In genomic region chr4:108094923-108095482, GRCh38 we compare ENCODE assay signal across 21 cellular contexts.
DNase-seq lines count a peak whose midpoint lies in the region; ATAC-seq and TF ChIP-seq lines count a peak whose summit lies in the region.
"Had no signal": no experiment of that assay in that cellular context is flagged by ENCODE, and none has a peak within 500 bp of the region (broad histone marks: within the 10 kb centered on the region; RNA-seq: fewer than 3 reads in every experiment).

No MANE protein-coding gene starts in this region.

- H3K27ac ChIP-seq in mesendoderm (ENCODE audit: low read depth, low read length): no peak overlapping the region
- H3K27ac ChIP-seq: adrenal gland, breast epithelium, heart right ventricle, left ventricle myocardium inferior, testis had no signal

- no peak overlapping the region for H3K18ac ChIP-seq in mesendoderm (ENCODE audit: low read length)

- H3K27me3 ChIP-seq in mesendoderm (ENCODE audit: insufficient read depth, low read length, poor library complexity): no peaks in the 10 kb centered on the region
- H3K27me3 ChIP-seq: adrenal gland, breast epithelium, heart right ventricle, testis had no signal

- H3K23ac ChIP-seq in mesendoderm (ENCODE audit: low read length): no peak overlapping the region

- no peaks in the 10 kb centered on the region for H3K27me3 Mint-ChIP-seq in activated CD4-positive, alpha-beta T cell treated with anti-CD3 and anti-CD28 coated beads for 36 hours
- H3K27me3 Mint-ChIP-seq in T-cell: no peaks in the 10 kb centered on the region
- peaks cover 22% of the 10 kb centered on the region for H3K27me3 Mint-ChIP-seq in Calu3 (ENCODE audit: unreplicated experiment)

- H3K4me1 ChIP-seq in mesendoderm (ENCODE audit: control insufficient read depth, low read depth, low read length): peaks cover 3% of the 10 kb centered on the region
- H3K4me1 ChIP-seq: adrenal gland, breast epithelium, heart right ventricle, left ventricle myocardium inferior, testis had no signal

- no TSS peak for BruUV-seq in Calu3 (replicated peaks; lab: Mats Ljungman, UMichigan)

- peak overlapping the region; percentile 81 for H3K27ac Mint-ChIP-seq in activated CD4-positive, alpha-beta T cell treated with anti-CD3 and anti-CD28 coated beads for 36 hours
- peak overlapping the region; percentile 66 to 83 for H3K27ac Mint-ChIP-seq in T-cell
- H3K27ac Mint-ChIP-seq in Calu3 (ENCODE audit: unreplicated experiment): no peak overlapping the region
- H3K27ac Mint-ChIP-seq: CD14-positive monocyte, WTC11 had no signal

- H4K8ac ChIP-seq in mesendoderm (ENCODE audit: low read depth, low read length): no peak overlapping the region

- no peak for DNase-seq in activated CD4-positive, alpha-beta T cell treated with anti-CD3 and anti-CD28 coated beads for 36 hours
- no peak for DNase-seq in activated CD4-positive, alpha-beta T cell treated with anti-CD3 and anti-CD28 coated beads for 48 hours
- DNase-seq in T-cell (no peak), mesendoderm (peak; percentile 23), Calu3 (no peak), NCI-H2171 treated with DMSO at 0.1 percent for 48 hours (lab: John Stamatoyannopoulos, UW) (no peak)
- DNase-seq: adrenal gland, DMS53, H7, heart right ventricle, left ventricle myocardium inferior, MM.1S, NCI-H187, nucleus accumbens, SHP77 treated with DMSO at 0.1 percent for 48 hours, testis had no signal

- H2BK120ac ChIP-seq in mesendoderm (ENCODE audit: low read depth, low read length): no peak overlapping the region

- H3K9ac ChIP-seq in mesendoderm (ENCODE audit: low read length): no peak overlapping the region

- POLR2A ChIA-PET in activated CD4-positive, alpha-beta T cell treated with anti-CD3 and anti-CD28 coated beads for 36 hours (lab: Charles Lee): interaction anchor here (1.0 to 1.3 kb wide), 2 partner anchors 9 to 57 kb away, joined by 3 to 4 read pairs; no protein-coding TSS in a partner anchor
- POLR2A ChIA-PET in T-cell (lab: Charles Lee): no interaction called here

- peaks cover 86% of the 10 kb centered on the region for H3K4me1 Mint-ChIP-seq in activated CD4-positive, alpha-beta T cell treated with anti-CD3 and anti-CD28 coated beads for 36 hours
- peaks cover 87 to 94% (median 87%) of the 10 kb centered on the region in 3 donors for H3K4me1 Mint-ChIP-seq in T-cell
- no peaks in the 10 kb centered on the region for H3K4me1 Mint-ChIP-seq in Calu3 (ENCODE audit: low read depth, unreplicated experiment)

- H3K9me3 Mint-ChIP-seq in activated CD4-positive, alpha-beta T cell treated with anti-CD3 and anti-CD28 coated beads for 36 hours (ENCODE audit: low read depth): no peaks in the 10 kb centered on the region
- no peaks in the 10 kb centered on the region for H3K9me3 Mint-ChIP-seq in T-cell
- H3K9me3 Mint-ChIP-seq in Calu3 (ENCODE audit: low read depth, unreplicated experiment): no peaks in the 10 kb centered on the region
- H3K9me3 Mint-ChIP-seq: CD14-positive monocyte, WTC11 had no signal

- no peak overlapping the region for H3K4me2 ChIP-seq in mesendoderm (ENCODE audit: low read length)

- TF ChIP-seq CTCF in GM12873 (IDR thresholded peaks at IDR 0.05; ENCODE audit: insufficient read depth, low read depth, low read length, missing control alignments) (peak; percentile 7), Calu3 (IDR thresholded peaks at IDR 0.05; ENCODE audit: unreplicated experiment) (no peak)

- no peak overlapping the region for H3K4me3 ChIP-seq in mesendoderm (ENCODE audit: low read length)
- H3K4me3 ChIP-seq: adrenal gland, breast epithelium, heart right ventricle, left ventricle myocardium inferior, testis had no signal

- WGBS in mesendoderm (ENCODE audit: extremely low coverage, insufficient coverage, low lambda C conversion rate): no CpG with 5 or more reads among the region's 5 CpGs

- H3K4me3 Mint-ChIP-seq in activated CD4-positive, alpha-beta T cell treated with anti-CD3 and anti-CD28 coated beads for 36 hours: no peak overlapping the region
- H3K4me3 Mint-ChIP-seq in T-cell: peak overlapping the region; percentile 28 to 57 (median 34)
- no peak overlapping the region for H3K4me3 Mint-ChIP-seq in Calu3 (ENCODE audit: low read depth, unreplicated experiment)
- H3K4me3 Mint-ChIP-seq: CD14-positive monocyte, WTC11 had no signal

- no peaks in the 10 kb centered on the region for H3K36me3 ChIP-seq in mesendoderm (ENCODE audit: control insufficient read depth, insufficient read depth, low read length)
- H3K36me3 ChIP-seq: adrenal gland, breast epithelium, heart right ventricle, left ventricle myocardium inferior had no signal

- no peaks in the 10 kb centered on the region for H3K79me1 ChIP-seq in mesendoderm (ENCODE audit: low read length)

- CTCF ChIA-PET in activated CD4-positive, alpha-beta T cell treated with anti-CD3 and anti-CD28 coated beads for 36 hours (lab: Charles Lee): interaction anchor here (0.7 to 2.7 kb wide), 9 partner anchors 10 to 57 kb away, joined by 3 to 13 read pairs (median 3); no protein-coding TSS in a partner anchor
- CTCF ChIA-PET in T-cell (lab: Charles Lee): interaction anchor here (0.7 to 1.2 kb wide), 5 partner anchors 8 to 74 kb away, joined by 3 to 5 read pairs (median 3); partner anchors contain the start of gene LEF1 (in 1 of the 2)
- CTCF ChIA-PET in Calu3 (lab: Charles Lee): interaction anchor here (0.6 kb wide), 1 partner anchor 33 kb away, joined by 3 read pairs; no protein-coding TSS in a partner anchor

- ATAC-seq in activated CD4-positive, alpha-beta T cell treated with anti-CD3 and anti-CD28 coated beads for 36 hours: peak; percentile 45
- peak; percentile 14 to 48 (median 24) for ATAC-seq in T-cell (replicated peaks in 1 of 4)
- no peak for ATAC-seq in HG03469 (IDR thresholded peaks at IDR 0.05; ENCODE audit: unreplicated experiment)
- ATAC-seq: heart right ventricle, WTC11 had no signal

- H2BK5ac ChIP-seq in mesendoderm (ENCODE audit: low read length): no peak overlapping the region

- H4K5ac ChIP-seq in mesendoderm (ENCODE audit: low read length): no peak overlapping the region

- no peak overlapping the region for H2BK15ac ChIP-seq in mesendoderm (replicated peaks; ENCODE audit: low read depth)

- intact Hi-C loops in activated CD4-positive, alpha-beta T cell treated with anti-CD3 and anti-CD28 coated beads for 36 hours (cut with DNase I, micrococcal nuclease): no loop called here
- intact Hi-C loops in Calu3 (cut with micrococcal nuclease; ENCODE audit: unreplicated experiment): no loop called here

- H3K79me2 ChIP-seq in mesendoderm (ENCODE audit: control insufficient read depth, insufficient read depth, low read length): no peaks in the 10 kb centered on the region

- peaks cover 47% of the 10 kb centered on the region for H3K36me3 Mint-ChIP-seq in activated CD4-positive, alpha-beta T cell treated with anti-CD3 and anti-CD28 coated beads for 36 hours (ENCODE audit: low read depth)
- H3K36me3 Mint-ChIP-seq in T-cell: peaks cover 39% of the 10 kb centered on the region
- no peaks in the 10 kb centered on the region for H3K36me3 Mint-ChIP-seq in Calu3 (ENCODE audit: insufficient read depth, unreplicated experiment)
- H3K36me3 Mint-ChIP-seq: CD14-positive monocyte, WTC11 had no signal

- H3K4ac ChIP-seq in mesendoderm (ENCODE audit: low read depth, low read length): no peak overlapping the region

- H2AK5ac ChIP-seq in mesendoderm (ENCODE audit: low read length): no peak overlapping the region

- H3K56ac ChIP-seq in mesendoderm (ENCODE audit: low read length): no peak overlapping the region

Comparison
In these comparisons a context has a peak if more than half of its experiments do, and no peak if none do; other contexts are left out.
1. H3K4me3 Mint-ChIP-seq: peak in T-cell (3 of 3); none in activated CD4-positive, alpha-beta T cell treated with anti-CD3 and anti-CD28 coated beads for 36 hours (single experiment) and Calu3 (single experiment).